In genomic region chr2:70042246-70042645, GRCh38 we compare ENCODE assay signal across 23 cellular contexts. TPM values are rescaled to one million over a fixed set of nuclear protein-coding genes. Genes with fewer than 3 reads are reported as not detected.
DNase-seq lines count a peak whose midpoint lies in the region; ATAC-seq and TF ChIP-seq lines count a peak whose summit lies in the region.
"Had no signal": no experiment of that assay in that cellular context is flagged by ENCODE, and none has a peak within 500 bp of the region (broad histone marks: within the 10 kb centered on the region; RNA-seq: fewer than 3 reads in every experiment).

No MANE protein-coding gene starts in this region.

- no peak for TF ChIP-seq CTCF in CD8-positive, alpha-beta T cell (IDR thresholded peaks at IDR 0.05)
- no peak for TF ChIP-seq CTCF in natural killer cell (IDR thresholded peaks at IDR 0.05)
- no peak for TF ChIP-seq CTCF in tibial nerve (IDR thresholded peaks at IDR 0.05)
- TF ChIP-seq CTCF in colonic mucosa (IDR thresholded peaks at IDR 0.05) = no peak

- peaks cover 74% of the 10 kb centered on the region for H3K4me1 Mint-ChIP-seq in activated CD4-positive, alpha-beta memory T cell treated with anti-CD3 and anti-CD28 coated beads, Interleukin-2, amount 10 ng/mL, durations not matched to agents 7 days and 5 days
- H3K4me1 Mint-ChIP-seq in activated CD4-positive, alpha-beta memory T cell treated with anti-CD3 and anti-CD28 coated beads for 36 hours (ENCODE audit: low read depth) = peaks cover 30% of the 10 kb centered on the region
- peaks cover 31% of the 10 kb centered on the region for H3K4me1 Mint-ChIP-seq in CD8-positive, alpha-beta T cell (ENCODE audit: low read depth)
- peaks cover 28% of the 10 kb centered on the region for H3K4me1 Mint-ChIP-seq in activated T-helper 17 cell treated with anti-CD3 and anti-CD28 coated beads, Interleukin-2, amount 50 U/mL, for 72 hours
- peaks cover 83% of the 10 kb centered on the region in 2 donors for H3K4me1 Mint-ChIP-seq in natural killer cell

- no peak for DNase-seq in activated CD4-positive, alpha-beta memory T cell treated with anti-CD3 and anti-CD28 coated beads, Interleukin-2, amount 10 ng/mL, durations not matched to agents 7 days and 5 days
- DNase-seq in activated CD4-positive, alpha-beta memory T cell treated with anti-CD3 and anti-CD28 coated beads for 36 hours = no peak
- DNase-seq in CD8-positive, alpha-beta T cell = no peak
- no peak for DNase-seq in natural killer cell
- DNase-seq in GM19238 (ENCODE audit: insufficient read length, low spot score) = no peak
- DNase-seq in tibial nerve (ENCODE audit: low spot score in 2 of 2) = no peak
- DNase-seq in colonic mucosa = no peak
- DNase-seq: activated naive CD8-positive, alpha-beta T cell treated with anti-CD3 and anti-CD28 coated beads for 36 hours; BE2C; Calu3; heart left ventricle; NCI-H1694; NCI-H2171 treated with DMSO at 0.1 percent for 48 hours; NCI-H69; nucleus accumbens; SJCRH30; stimulated activated CD4-positive, alpha-beta T cell treated with anti-CD3 and anti-CD28 coated beads, Interleukin-1b, Interleukin-23, amount 100 ng/mL, for 48 hours; uterus had no signal

- H3K27ac ChIP-seq in CD8-positive, alpha-beta T cell (ENCODE audit: low read depth, low read length) = no peak overlapping the region
- H3K27ac ChIP-seq in tibial nerve (no peak overlapping the region), colonic mucosa (no peak overlapping the region)
- H3K27ac ChIP-seq: epithelial cell of prostate, SJCRH30, suprapubic skin, uterus had no signal

- CTCF ChIA-PET in activated CD4-positive, alpha-beta memory T cell treated with anti-CD3 and anti-CD28 coated beads, Interleukin-2, amount 10 ng/mL, durations not matched to agents 7 days and 5 days (lab: Charles Lee) = interaction anchor here (0.6 to 5.5 kb wide), 7 partner anchors 18 to 128 kb away, joined by 3 to 49 read pairs (median 4); no protein-coding TSS in a partner anchor
- CTCF ChIA-PET in activated CD4-positive, alpha-beta memory T cell treated with anti-CD3 and anti-CD28 coated beads for 36 hours (lab: Charles Lee) = interaction anchor here (0.6 to 0.7 kb wide), 2 partner anchors 10 to 472 kb away, joined by 3 read pairs; no protein-coding TSS in a partner anchor
- CTCF ChIA-PET in CD8-positive, alpha-beta T cell (lab: Charles Lee) = no interaction called here

- no peaks in the 10 kb centered on the region for H3K9me3 Mint-ChIP-seq in activated CD4-positive, alpha-beta memory T cell treated with anti-CD3 and anti-CD28 coated beads, Interleukin-2, amount 10 ng/mL, durations not matched to agents 7 days and 5 days
- no peaks in the 10 kb centered on the region for H3K9me3 Mint-ChIP-seq in activated CD4-positive, alpha-beta memory T cell treated with anti-CD3 and anti-CD28 coated beads for 36 hours
- no peaks in the 10 kb centered on the region for H3K9me3 Mint-ChIP-seq in CD8-positive, alpha-beta T cell
- H3K9me3 Mint-ChIP-seq in activated T-helper 17 cell treated with anti-CD3 and anti-CD28 coated beads, Interleukin-2, amount 50 U/mL, for 72 hours = no peaks in the 10 kb centered on the region
- no peaks in the 10 kb centered on the region for H3K9me3 Mint-ChIP-seq in natural killer cell
- H3K9me3 Mint-ChIP-seq: activated naive CD8-positive, alpha-beta T cell treated with anti-CD3 and anti-CD28 coated beads for 36 hours; memory B cell; WTC11 had no signal

- intact Hi-C loops in activated CD4-positive, alpha-beta memory T cell treated with anti-CD3 and anti-CD28 coated beads for 36 hours (cut with micrococcal nuclease) = loop anchor here (2.0 kb wide), 1 partner anchor 27 kb away; no protein-coding TSS in a partner anchor
- intact Hi-C loops in CD8-positive, alpha-beta T cell (cut with DNase I, micrococcal nuclease) = no loop called here
- intact Hi-C loops in natural killer cell (cut with micrococcal nuclease) (loop anchor here (5.0 kb wide), 1 partner anchor 35 kb away; no protein-coding TSS in a partner anchor), colonic mucosa (cut with DNase I) (no loop called here)

- H3K9me3 ChIP-seq in CD8-positive, alpha-beta T cell (ENCODE audit: low read length) = no peaks in the 10 kb centered on the region
- no peaks in the 10 kb centered on the region for H3K9me3 ChIP-seq in tibial nerve
- H3K9me3 ChIP-seq in colonic mucosa = no peaks in the 10 kb centered on the region
- H3K9me3 ChIP-seq: BE2C, heart left ventricle, suprapubic skin, uterus had no signal

- no peak overlapping the region for H3K4me3 Mint-ChIP-seq in activated CD4-positive, alpha-beta memory T cell treated with anti-CD3 and anti-CD28 coated beads, Interleukin-2, amount 10 ng/mL, durations not matched to agents 7 days and 5 days
- no peak overlapping the region for H3K4me3 Mint-ChIP-seq in activated CD4-positive, alpha-beta memory T cell treated with anti-CD3 and anti-CD28 coated beads for 36 hours
- H3K4me3 Mint-ChIP-seq in CD8-positive, alpha-beta T cell = no peak overlapping the region
- peak overlapping the region; percentile 64 for H3K4me3 Mint-ChIP-seq in activated T-helper 17 cell treated with anti-CD3 and anti-CD28 coated beads, Interleukin-2, amount 50 U/mL, for 72 hours
- H3K4me3 Mint-ChIP-seq in natural killer cell = peak overlapping the region; percentile 13
- H3K4me3 Mint-ChIP-seq: activated naive CD8-positive, alpha-beta T cell treated with anti-CD3 and anti-CD28 coated beads for 36 hours; memory B cell; WTC11 had no signal

- H3K9ac ChIP-seq in colonic mucosa (ENCODE audit: low read depth in 2 of 2, low read length in 2 of 2) = no peak overlapping the region

- peaks cover 16% of the 10 kb centered on the region for H3K4me1 ChIP-seq in CD8-positive, alpha-beta T cell (ENCODE audit: insufficient read depth, low read length)
- H3K4me1 ChIP-seq in tibial nerve (no peaks in the 10 kb centered on the region), colonic mucosa (peaks cover 3% of the 10 kb centered on the region)
- H3K4me1 ChIP-seq: BE2C, uterus had no signal

- POLR2A ChIA-PET in activated CD4-positive, alpha-beta memory T cell treated with anti-CD3 and anti-CD28 coated beads, Interleukin-2, amount 10 ng/mL, durations not matched to agents 7 days and 5 days (lab: Charles Lee) = interaction anchor here (1.2 to 7.4 kb wide), 10 partner anchors 8 to 251 kb away, joined by 3 to 96 read pairs (median 14); partner anchors contain the start of genes MXD1, PCBP1 and SNRPG
- POLR2A ChIA-PET in activated CD4-positive, alpha-beta memory T cell treated with anti-CD3 and anti-CD28 coated beads for 36 hours (lab: Charles Lee) = interaction anchor here (0.5 to 0.6 kb wide), 2 partner anchors 31 to 39 kb away, joined by 3 read pairs; no protein-coding TSS in a partner anchor
- POLR2A ChIA-PET in CD8-positive, alpha-beta T cell (lab: Charles Lee) = interaction anchor here (0.6 to 1.5 kb wide), 2 partner anchors 44 to 110 kb away, joined by 3 to 6 read pairs; no protein-coding TSS in a partner anchor

- ATAC-seq in CD8-positive, alpha-beta T cell = no peak
- ATAC-seq in activated T-helper 17 cell treated with anti-CD3 and anti-CD28 coated beads, Interleukin-2, amount 50 U/mL, for 72 hours (replicated peaks) = no peak
- ATAC-seq in natural killer cell = no peak
- ATAC-seq: heart left ventricle, WTC11 had no signal

- TF ChIP-seq EP300 in tibial nerve (IDR thresholded peaks at IDR 0.05) = no peak

- TF ChIP-seq POLR2A in tibial nerve (IDR thresholded peaks at IDR 0.05) = no peak

- H3K27me3 Mint-ChIP-seq in activated CD4-positive, alpha-beta memory T cell treated with anti-CD3 and anti-CD28 coated beads, Interleukin-2, amount 10 ng/mL, durations not matched to agents 7 days and 5 days = no peaks in the 10 kb centered on the region
- no peaks in the 10 kb centered on the region for H3K27me3 Mint-ChIP-seq in activated CD4-positive, alpha-beta memory T cell treated with anti-CD3 and anti-CD28 coated beads for 36 hours
- no peaks in the 10 kb centered on the region for H3K27me3 Mint-ChIP-seq in CD8-positive, alpha-beta T cell (ENCODE audit: low read depth)
- H3K27me3 Mint-ChIP-seq in activated T-helper 17 cell treated with anti-CD3 and anti-CD28 coated beads, Interleukin-2, amount 50 U/mL, for 72 hours = no peaks in the 10 kb centered on the region
- H3K27me3 Mint-ChIP-seq in natural killer cell (ENCODE audit: low read depth in 2 of 2) = no peaks in the 10 kb centered on the region
- H3K27me3 Mint-ChIP-seq: activated naive CD8-positive, alpha-beta T cell treated with anti-CD3 and anti-CD28 coated beads for 36 hours; memory B cell had no signal

- H3K27me3 ChIP-seq in CD8-positive, alpha-beta T cell (ENCODE audit: insufficient read depth, low read length) = no peaks in the 10 kb centered on the region
- no peaks in the 10 kb centered on the region for H3K27me3 ChIP-seq in tibial nerve
- no peaks in the 10 kb centered on the region for H3K27me3 ChIP-seq in colonic mucosa
- H3K27me3 ChIP-seq: BE2C, heart left ventricle, SJCRH30, suprapubic skin, uterus had no signal

- 93 to 100% methylated on average over 2 of the region's 2 CpGs for WGBS in tibial nerve, 2 donors

- peaks cover 64% of the 10 kb centered on the region for H3K36me3 Mint-ChIP-seq in activated CD4-positive, alpha-beta memory T cell treated with anti-CD3 and anti-CD28 coated beads, Interleukin-2, amount 10 ng/mL, durations not matched to agents 7 days and 5 days (ENCODE audit: low read depth)
- peaks cover 8% of the 10 kb centered on the region for H3K36me3 Mint-ChIP-seq in activated CD4-positive, alpha-beta memory T cell treated with anti-CD3 and anti-CD28 coated beads for 36 hours
- H3K36me3 Mint-ChIP-seq in CD8-positive, alpha-beta T cell = peaks cover 25% of the 10 kb centered on the region
- H3K36me3 Mint-ChIP-seq in activated T-helper 17 cell treated with anti-CD3 and anti-CD28 coated beads, Interleukin-2, amount 50 U/mL, for 72 hours (ENCODE audit: low read depth) = peaks cover 15% of the 10 kb centered on the region
- H3K36me3 Mint-ChIP-seq in natural killer cell = peaks cover 3% of the 10 kb centered on the region

- H3K36me3 ChIP-seq in CD8-positive, alpha-beta T cell (ENCODE audit: insufficient read depth, low read length) = no peaks in the 10 kb centered on the region
- peaks cover 0 to 44% (median 7%) of the 10 kb centered on the region in 3 donors for H3K36me3 ChIP-seq in tibial nerve
- no peaks in the 10 kb centered on the region for H3K36me3 ChIP-seq in colonic mucosa
- H3K36me3 ChIP-seq: BE2C, uterus had no signal

- H3K4me3 ChIP-seq in CD8-positive, alpha-beta T cell (ENCODE audit: low read depth, low read length) = no peak overlapping the region
- H3K4me3 ChIP-seq in tibial nerve (no peak overlapping the region), colonic mucosa (no peak overlapping the region)
- H3K4me3 ChIP-seq: heart left ventricle, SJCRH30, suprapubic skin, uterus had no signal

- peak overlapping the region; percentile 97 for H3K27ac Mint-ChIP-seq in activated CD4-positive, alpha-beta memory T cell treated with anti-CD3 and anti-CD28 coated beads, Interleukin-2, amount 10 ng/mL, durations not matched to agents 7 days and 5 days
- H3K27ac Mint-ChIP-seq in activated CD4-positive, alpha-beta memory T cell treated with anti-CD3 and anti-CD28 coated beads for 36 hours = no peak overlapping the region
- peak overlapping the region; percentile 76 for H3K27ac Mint-ChIP-seq in CD8-positive, alpha-beta T cell
- peak overlapping the region; percentile 74 for H3K27ac Mint-ChIP-seq in activated T-helper 17 cell treated with anti-CD3 and anti-CD28 coated beads, Interleukin-2, amount 50 U/mL, for 72 hours
- H3K27ac Mint-ChIP-seq in natural killer cell = peak overlapping the region; percentile 92 to 97
- H3K27ac Mint-ChIP-seq: activated naive CD8-positive, alpha-beta T cell treated with anti-CD3 and anti-CD28 coated beads for 36 hours; memory B cell; WTC11 had no signal

RNA-seq across cellular contexts. Expression of gene PCBP1, which starts 45.0 kb away (rescaled TPM):
- 100 to 1,000 TPM; 475 to 483 TPM for total RNA-seq in activated CD4-positive, alpha-beta memory T cell treated with anti-CD3 and anti-CD28 coated beads, Interleukin-2, amount 10 ng/mL, durations not matched to agents 7 days and 5 days
- total RNA-seq in activated CD4-positive, alpha-beta memory T cell treated with anti-CD3 and anti-CD28 coated beads for 36 hours = 100 to 1,000 TPM; 444 to 449 TPM
- total RNA-seq in CD8-positive, alpha-beta T cell = 100 to 1,000 TPM; 239 to 255 TPM
- 100 to 1,000 TPM; 385 to 468 TPM for total RNA-seq in activated T-helper 17 cell treated with anti-CD3 and anti-CD28 coated beads, Interleukin-2, amount 50 U/mL, for 72 hours
- total RNA-seq in natural killer cell = 100 to 1,000 TPM; 329 to 358 (median 352) TPM
- total RNA-seq in tibial nerve = 100 to 1,000 TPM; 157 to 203 (median 188) TPM
- 100 to 1,000 TPM; 348 to 401 TPM for total RNA-seq in colonic mucosa

Comparison
In these comparisons a context has a peak if more than half of its experiments do, and no peak if none do; other contexts are left out.
1. H3K4me3 Mint-ChIP-seq: peak in activated T-helper 17 cell treated with anti-CD3 and anti-CD28 coated beads, Interleukin-2, amount 50 U/mL, for 72 hours (single experiment) and natural killer cell (single experiment); none in activated CD4-positive, alpha-beta memory T cell treated with anti-CD3 and anti-CD28 coated beads, Interleukin-2, amount 10 ng/mL, durations not matched to agents 7 days and 5 days (single experiment), activated CD4-positive, alpha-beta memory T cell treated with anti-CD3 and anti-CD28 coated beads for 36 hours (single experiment) and CD8-positive, alpha-beta T cell (single experiment).
2. intact Hi-C loops: an anchor here in activated CD4-positive, alpha-beta memory T cell treated with anti-CD3 and anti-CD28 coated beads for 36 hours (2.0 kb wide) and natural killer cell (5.0 kb wide); none called in CD8-positive, alpha-beta T cell and colonic mucosa.